In the genomic region with DNA sequence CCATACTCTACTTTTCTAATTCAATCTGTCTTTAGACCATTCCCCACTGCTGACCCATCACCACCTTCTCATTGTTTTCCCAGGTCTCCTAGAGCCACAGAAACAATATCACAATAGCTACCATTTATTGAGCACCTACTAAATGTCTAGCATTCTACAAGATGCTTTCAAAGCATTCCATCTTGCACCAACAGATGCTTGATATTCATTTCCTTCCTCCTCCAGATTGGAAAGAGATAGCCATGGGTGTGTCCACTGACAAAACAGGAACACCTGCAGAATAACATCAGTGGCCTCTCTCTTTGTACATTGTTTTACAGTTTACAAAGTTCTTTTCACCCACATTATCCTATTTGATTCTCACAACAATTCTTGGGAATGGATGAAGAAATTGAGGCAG, we compare ENCODE assay signal across 12 cellular contexts. TPM values are rescaled to one million over a fixed set of nuclear protein-coding genes. Genes with fewer than 3 reads are reported as not detected.
"Had no signal": no experiment of that assay in that cellular context is flagged by ENCODE, and none has a peak within 500 bp of the region (broad histone marks: within the 10 kb centered on the region; RNA-seq: fewer than 3 reads in every experiment).

No MANE protein-coding gene starts in this region.

- H3K36me3 Mint-ChIP-seq: memory B cell; stimulated activated naive B cell treated with anti-CD40 and anti-IgM and Interleukin-4, amounts not matched to agents 10 μg/mL and 1 μg/mL and 100 μg/mL, for 72 hours had no signal

- H3K27me3 ChIP-seq: ascending aorta had no signal

- H3K4me3 Mint-ChIP-seq: activated CD4-positive, alpha-beta T cell treated with anti-CD3 and anti-CD28 coated beads, Interleukin-2, amount 10 ng/mL, durations not matched to agents 24 days and 14 days; activated CD8-positive, alpha-beta T cell treated with anti-CD3 and anti-CD28 coated beads for 36 hours; activated T-helper 17 cell treated with anti-CD3 and anti-CD28 coated beads, Interleukin-2, amount 50 U/mL, for 72 hours; memory B cell; stimulated activated naive B cell treated with anti-CD40 and anti-IgM and Interleukin-4, amounts not matched to agents 10 μg/mL and 1 μg/mL and 100 μg/mL, for 72 hours had no signal

- ATAC-seq: activated CD8-positive, alpha-beta T cell treated with anti-CD3 and anti-CD28 coated beads for 36 hours; activated T-helper 17 cell treated with anti-CD3 and anti-CD28 coated beads, Interleukin-2, amount 50 U/mL, for 72 hours; mucosa of descending colon; stimulated activated naive B cell treated with anti-CD40 and anti-IgM and Interleukin-4, amounts not matched to agents 10 μg/mL and 1 μg/mL and 100 μg/mL, for 72 hours had no signal

- H3K4me3 ChIP-seq: ascending aorta, mucosa of descending colon had no signal

- H3K9me3 Mint-ChIP-seq: activated CD4-positive, alpha-beta T cell treated with anti-CD3 and anti-CD28 coated beads, Interleukin-2, amount 10 ng/mL, durations not matched to agents 24 days and 14 days; activated CD8-positive, alpha-beta T cell treated with anti-CD3 and anti-CD28 coated beads for 36 hours; activated T-helper 17 cell treated with anti-CD3 and anti-CD28 coated beads, Interleukin-2, amount 50 U/mL, for 72 hours; memory B cell; stimulated activated naive B cell treated with anti-CD40 and anti-IgM and Interleukin-4, amounts not matched to agents 10 μg/mL and 1 μg/mL and 100 μg/mL, for 72 hours had no signal

- H3K27ac Mint-ChIP-seq: activated CD4-positive, alpha-beta T cell treated with anti-CD3 and anti-CD28 coated beads, Interleukin-2, amount 10 ng/mL, durations not matched to agents 24 days and 14 days; activated CD8-positive, alpha-beta T cell treated with anti-CD3 and anti-CD28 coated beads for 36 hours; activated T-helper 17 cell treated with anti-CD3 and anti-CD28 coated beads, Interleukin-2, amount 50 U/mL, for 72 hours; memory B cell; stimulated activated naive B cell treated with anti-CD40 and anti-IgM and Interleukin-4, amounts not matched to agents 10 μg/mL and 1 μg/mL and 100 μg/mL, for 72 hours had no signal

- H3K27ac ChIP-seq: ascending aorta had no signal

- DNase-seq: activated CD4-positive, alpha-beta T cell treated with anti-CD3 and anti-CD28 coated beads, Interleukin-2, amount 10 ng/mL, durations not matched to agents 24 days and 14 days; activated CD8-positive, alpha-beta T cell treated with anti-CD3 and anti-CD28 coated beads for 36 hours; activated naive CD4-positive, alpha-beta T cell treated with Interleukin-2 at 50 U/mL for 16 hours; activated T-cell treated with anti-CD3 and anti-CD28 coated beads, Interleukin-2, amount 50 U/mL, for 1 hour; effector CD8-positive, alpha-beta T cell; mucosa of descending colon; naive B cell; occipital lobe; stimulated activated naive B cell treated with anti-CD40 and anti-IgM and Interleukin-4, amounts not matched to agents 10 μg/mL and 1 μg/mL and 100 μg/mL, for 72 hours had no signal

RNA-seq across cellular contexts. Expression of a gene that starts 2.2 kb away (rescaled TPM):
- total RNA-seq: ascending aorta had no signal
